ENCODE assay signal across 9 cellular contexts in genomic region chr12:130661059-130661458, GRCh38. TPM values are rescaled to one million over a fixed set of nuclear protein-coding genes. Genes with fewer than 3 reads are reported as not detected.
"Had no signal": no experiment of that assay in that cellular context is flagged by ENCODE, and none has a peak within 500 bp of the region (broad histone marks: within the 10 kb centered on the region; RNA-seq: fewer than 3 reads in every experiment).

No MANE protein-coding gene starts in this region.

- FAIRE-seq: HepG2, HTR-8/SVneo had no signal

- H3K27me3 Mint-ChIP-seq: IgD-negative memory B cell had no signal

- H3K4me3 Mint-ChIP-seq: IgD-negative memory B cell had no signal

- H3K27ac ChIP-seq: HL-60, KMS-11 had no signal

- H3K27ac Mint-ChIP-seq: IgD-negative memory B cell had no signal

- H3K9ac ChIP-seq: KMS-11 had no signal

- DNase-seq: IMR-90, KBM-7, KG1 had no signal

- H3K4me2 ChIP-seq: KMS-11 had no signal

RNA-seq across cellular contexts. Expression of gene RIMBP2, which starts 55.0 kb away (rescaled TPM):
- total RNA-seq: HepG2, HT1080, IMR-90 had no signal
- polyA plus RNA-seq: IgD-negative memory B cell, IMR-90 had no signal
